Comparison of ENCODE assay signal across 1 cellular context in the genomic region with DNA sequence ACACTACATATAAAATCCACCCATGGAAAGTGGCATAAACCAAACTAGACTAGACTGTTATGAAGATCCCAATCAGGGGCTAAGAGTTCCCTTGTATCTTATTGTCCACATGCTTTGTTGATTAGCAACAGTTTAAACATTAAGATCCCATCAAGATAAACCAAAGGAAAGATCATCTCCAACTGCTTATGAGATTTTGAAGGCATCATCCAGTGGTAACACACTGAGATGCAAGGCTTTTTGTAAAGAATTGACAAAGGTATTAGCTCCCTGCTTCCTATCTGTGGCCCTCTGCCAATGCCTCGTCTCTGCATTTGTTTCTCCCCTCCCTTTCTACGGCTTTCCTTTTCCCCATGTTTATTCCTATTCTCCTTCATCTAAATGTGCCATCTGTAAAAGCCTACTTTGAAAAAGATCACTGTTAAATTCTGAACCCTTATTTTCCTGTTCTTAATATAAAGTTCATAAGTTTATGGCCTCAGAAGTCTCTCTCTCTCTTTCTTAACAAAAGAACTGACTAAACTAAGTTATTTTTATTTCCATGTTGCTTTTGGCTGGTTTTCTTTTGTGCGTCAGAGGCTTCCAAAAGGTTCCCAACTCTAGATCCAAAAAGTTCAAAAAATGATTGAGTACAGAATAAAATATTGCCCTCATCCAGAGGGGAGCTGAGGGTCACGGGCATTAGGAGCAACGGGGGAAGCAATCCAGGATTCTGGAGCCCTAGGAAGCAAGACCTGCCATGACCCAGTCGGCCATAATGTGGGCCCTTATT.
TF ChIP-seq lines count a peak whose summit lies in the region.

No MANE protein-coding gene starts in this region.

TF ChIP-seq in K562, 482 proteins besides CTCF, POLR2A, EP300 and RAD21 (continued from another document):
- TF ChIP-seq, protein P1, sequence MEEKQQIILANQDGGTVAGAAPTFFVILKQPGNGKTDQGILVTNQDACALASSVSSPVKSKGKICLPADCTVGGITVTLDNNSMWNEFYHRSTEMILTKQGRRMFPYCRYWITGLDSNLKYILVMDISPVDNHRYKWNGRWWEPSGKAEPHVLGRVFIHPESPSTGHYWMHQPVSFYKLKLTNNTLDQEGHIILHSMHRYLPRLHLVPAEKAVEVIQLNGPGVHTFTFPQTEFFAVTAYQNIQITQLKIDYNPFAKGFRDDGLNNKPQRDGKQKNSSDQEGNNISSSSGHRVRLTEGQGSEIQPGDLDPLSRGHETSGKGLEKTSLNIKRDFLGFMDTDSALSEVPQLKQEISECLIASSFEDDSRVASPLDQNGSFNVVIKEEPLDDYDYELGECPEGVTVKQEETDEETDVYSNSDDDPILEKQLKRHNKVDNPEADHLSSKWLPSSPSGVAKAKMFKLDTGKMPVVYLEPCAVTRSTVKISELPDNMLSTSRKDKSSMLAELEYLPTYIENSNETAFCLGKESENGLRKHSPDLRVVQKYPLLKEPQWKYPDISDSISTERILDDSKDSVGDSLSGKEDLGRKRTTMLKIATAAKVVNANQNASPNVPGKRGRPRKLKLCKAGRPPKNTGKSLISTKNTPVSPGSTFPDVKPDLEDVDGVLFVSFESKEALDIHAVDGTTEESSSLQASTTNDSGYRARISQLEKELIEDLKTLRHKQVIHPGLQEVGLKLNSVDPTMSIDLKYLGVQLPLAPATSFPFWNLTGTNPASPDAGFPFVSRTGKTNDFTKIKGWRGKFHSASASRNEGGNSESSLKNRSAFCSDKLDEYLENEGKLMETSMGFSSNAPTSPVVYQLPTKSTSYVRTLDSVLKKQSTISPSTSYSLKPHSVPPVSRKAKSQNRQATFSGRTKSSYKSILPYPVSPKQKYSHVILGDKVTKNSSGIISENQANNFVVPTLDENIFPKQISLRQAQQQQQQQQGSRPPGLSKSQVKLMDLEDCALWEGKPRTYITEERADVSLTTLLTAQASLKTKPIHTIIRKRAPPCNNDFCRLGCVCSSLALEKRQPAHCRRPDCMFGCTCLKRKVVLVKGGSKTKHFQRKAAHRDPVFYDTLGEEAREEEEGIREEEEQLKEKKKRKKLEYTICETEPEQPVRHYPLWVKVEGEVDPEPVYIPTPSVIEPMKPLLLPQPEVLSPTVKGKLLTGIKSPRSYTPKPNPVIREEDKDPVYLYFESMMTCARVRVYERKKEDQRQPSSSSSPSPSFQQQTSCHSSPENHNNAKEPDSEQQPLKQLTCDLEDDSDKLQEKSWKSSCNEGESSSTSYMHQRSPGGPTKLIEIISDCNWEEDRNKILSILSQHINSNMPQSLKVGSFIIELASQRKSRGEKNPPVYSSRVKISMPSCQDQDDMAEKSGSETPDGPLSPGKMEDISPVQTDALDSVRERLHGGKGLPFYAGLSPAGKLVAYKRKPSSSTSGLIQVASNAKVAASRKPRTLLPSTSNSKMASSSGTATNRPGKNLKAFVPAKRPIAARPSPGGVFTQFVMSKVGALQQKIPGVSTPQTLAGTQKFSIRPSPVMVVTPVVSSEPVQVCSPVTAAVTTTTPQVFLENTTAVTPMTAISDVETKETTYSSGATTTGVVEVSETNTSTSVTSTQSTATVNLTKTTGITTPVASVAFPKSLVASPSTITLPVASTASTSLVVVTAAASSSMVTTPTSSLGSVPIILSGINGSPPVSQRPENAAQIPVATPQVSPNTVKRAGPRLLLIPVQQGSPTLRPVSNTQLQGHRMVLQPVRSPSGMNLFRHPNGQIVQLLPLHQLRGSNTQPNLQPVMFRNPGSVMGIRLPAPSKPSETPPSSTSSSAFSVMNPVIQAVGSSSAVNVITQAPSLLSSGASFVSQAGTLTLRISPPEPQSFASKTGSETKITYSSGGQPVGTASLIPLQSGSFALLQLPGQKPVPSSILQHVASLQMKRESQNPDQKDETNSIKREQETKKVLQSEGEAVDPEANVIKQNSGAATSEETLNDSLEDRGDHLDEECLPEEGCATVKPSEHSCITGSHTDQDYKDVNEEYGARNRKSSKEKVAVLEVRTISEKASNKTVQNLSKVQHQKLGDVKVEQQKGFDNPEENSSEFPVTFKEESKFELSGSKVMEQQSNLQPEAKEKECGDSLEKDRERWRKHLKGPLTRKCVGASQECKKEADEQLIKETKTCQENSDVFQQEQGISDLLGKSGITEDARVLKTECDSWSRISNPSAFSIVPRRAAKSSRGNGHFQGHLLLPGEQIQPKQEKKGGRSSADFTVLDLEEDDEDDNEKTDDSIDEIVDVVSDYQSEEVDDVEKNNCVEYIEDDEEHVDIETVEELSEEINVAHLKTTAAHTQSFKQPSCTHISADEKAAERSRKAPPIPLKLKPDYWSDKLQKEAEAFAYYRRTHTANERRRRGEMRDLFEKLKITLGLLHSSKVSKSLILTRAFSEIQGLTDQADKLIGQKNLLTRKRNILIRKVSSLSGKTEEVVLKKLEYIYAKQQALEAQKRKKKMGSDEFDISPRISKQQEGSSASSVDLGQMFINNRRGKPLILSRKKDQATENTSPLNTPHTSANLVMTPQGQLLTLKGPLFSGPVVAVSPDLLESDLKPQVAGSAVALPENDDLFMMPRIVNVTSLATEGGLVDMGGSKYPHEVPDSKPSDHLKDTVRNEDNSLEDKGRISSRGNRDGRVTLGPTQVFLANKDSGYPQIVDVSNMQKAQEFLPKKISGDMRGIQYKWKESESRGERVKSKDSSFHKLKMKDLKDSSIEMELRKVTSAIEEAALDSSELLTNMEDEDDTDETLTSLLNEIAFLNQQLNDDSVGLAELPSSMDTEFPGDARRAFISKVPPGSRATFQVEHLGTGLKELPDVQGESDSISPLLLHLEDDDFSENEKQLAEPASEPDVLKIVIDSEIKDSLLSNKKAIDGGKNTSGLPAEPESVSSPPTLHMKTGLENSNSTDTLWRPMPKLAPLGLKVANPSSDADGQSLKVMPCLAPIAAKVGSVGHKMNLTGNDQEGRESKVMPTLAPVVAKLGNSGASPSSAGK (IDR thresholded peaks at IDR 0.05) = no peak
- TF ChIP-seq ZNF77 (CRISPR knock-in tag; IDR thresholded peaks at IDR 0.05) = no peak
- peak; percentile 39; the same call in 1 of the 2 replicates for TF ChIP-seq CBFA2T3 (IDR thresholded peaks at IDR 0.05)
- 0 out of 4 replicates have a peak, but pooled peaks of 1 of the 2 experiments have one; percentile 13 for TF ChIP-seq MAZ (CRISPR knock-in tag; conservative IDR thresholded peaks at IDR 0.05 in 1 of 2, IDR thresholded peaks at IDR 0.05 in 1 of 2)
- 0 out of 2 replicates have a peak, but pooled peaks have one; percentile 14 for TF ChIP-seq FOSL1 (tag; conservative IDR thresholded peaks at IDR 0.05)
- TF ChIP-seq CTBP1 (IDR thresholded peaks at IDR 0.05; ENCODE audit: borderline replicate concordance) = 0 out of 2 replicates have a peak, but pooled peaks have one; percentile 27
- TF ChIP-seq NFIC (IDR thresholded peaks at IDR 0.05) = peak; percentile 74
- TF ChIP-seq SRSF7 (optimal IDR thresholded peaks at IDR 0.05; ENCODE audit: low read depth, low read length) = no peak
- TF ChIP-seq SMARCA4 (IDR thresholded peaks at IDR 0.05) = peak; percentile 38; the same call in 1 of the 2 replicates
TF ChIP-seq in K562: peak in this region for 22.
